Comparison of ENCODE assay signal across 7 cellular contexts in genomic region chr10:121886997-121887622, GRCh38. TPM values are rescaled to one million over a fixed set of nuclear protein-coding genes. Genes with fewer than 3 reads are reported as not detected.
DNase-seq lines count a peak whose midpoint lies in the region; ATAC-seq and TF ChIP-seq lines count a peak whose summit lies in the region.

No MANE protein-coding gene starts in this region.

- no peaks in the 10 kb centered on the region for H3K9me3 Mint-ChIP-seq in activated T-helper 17 cell treated with anti-CD3 and anti-CD28 coated beads, Interleukin-2, amount 50 U/mL, for 72 hours
- H3K9me3 Mint-ChIP-seq in osteocyte (ENCODE audit: unreplicated experiment), result no peaks in the 10 kb centered on the region

- no peak overlapping the region for H3K27ac ChIP-seq in foreskin keratinocyte

- TF ChIP-seq CTCF in GM12801 (IDR thresholded peaks at IDR 0.05; ENCODE audit: extremely low read depth, insufficient read length) (peak; percentile 78), foreskin keratinocyte (conservative IDR thresholded peaks at IDR 0.05) (peak; percentile 88), osteocyte (IDR thresholded peaks at IDR 0.05) (peak; percentile 88)

- peaks cover 7% of the 10 kb centered on the region for H3K4me1 Mint-ChIP-seq in activated T-helper 17 cell treated with anti-CD3 and anti-CD28 coated beads, Interleukin-2, amount 50 U/mL, for 72 hours
- H3K4me1 Mint-ChIP-seq in osteocyte (ENCODE audit: unreplicated experiment), result no peaks in the 10 kb centered on the region

- ATAC-seq in HG03064 (IDR thresholded peaks at IDR 0.05; ENCODE audit: low read depth, unreplicated experiment) (peak; percentile 70), foreskin keratinocyte (peak; percentile 85)
- ATAC-seq in activated T-helper 17 cell treated with anti-CD3 and anti-CD28 coated beads, Interleukin-2, amount 50 U/mL, for 72 hours (replicated peaks), result peak; percentile 70

- DNase-seq in OCI-M1 (lab: John Stamatoyannopoulos, UW) (peak; percentile 80), foreskin keratinocyte (peak; percentile 11 to 48), osteocyte (ENCODE audit: extremely low spot score, unreplicated experiment) (no peak)
- DNase-seq in effector CD4-positive, alpha-beta T cell, result no peak

- H3K36me3 Mint-ChIP-seq in activated T-helper 17 cell treated with anti-CD3 and anti-CD28 coated beads, Interleukin-2, amount 50 U/mL, for 72 hours (ENCODE audit: low read depth), result peaks cover 44% of the 10 kb centered on the region
- peaks cover 8% of the 10 kb centered on the region for H3K36me3 Mint-ChIP-seq in osteocyte (ENCODE audit: unreplicated experiment)

- H3K27me3 ChIP-seq in foreskin keratinocyte, result no peaks in the 10 kb centered on the region

- peak overlapping the region; percentile 30 for H3K27ac Mint-ChIP-seq in activated T-helper 17 cell treated with anti-CD3 and anti-CD28 coated beads, Interleukin-2, amount 50 U/mL, for 72 hours
- no peak overlapping the region for H3K27ac Mint-ChIP-seq in osteocyte (ENCODE audit: unreplicated experiment)

- no peaks in the 10 kb centered on the region for H3K27me3 Mint-ChIP-seq in activated T-helper 17 cell treated with anti-CD3 and anti-CD28 coated beads, Interleukin-2, amount 50 U/mL, for 72 hours
- H3K27me3 Mint-ChIP-seq in osteocyte (ENCODE audit: unreplicated experiment), result no peaks in the 10 kb centered on the region

- peaks cover 4% of the 10 kb centered on the region for H3K4me1 ChIP-seq in foreskin keratinocyte

- H3K4me3 Mint-ChIP-seq in activated T-helper 17 cell treated with anti-CD3 and anti-CD28 coated beads, Interleukin-2, amount 50 U/mL, for 72 hours, result no peak overlapping the region
- no peak overlapping the region for H3K4me3 Mint-ChIP-seq in osteocyte (ENCODE audit: unreplicated experiment)

RNA-seq across cellular contexts. Expression of gene ATE1, which starts 40.7 kb away (rescaled TPM):
- total RNA-seq in activated T-helper 17 cell treated with anti-CD3 and anti-CD28 coated beads, Interleukin-2, amount 50 U/mL, for 72 hours, result 10 to 100 TPM; 16.5 to 24.4 TPM
- total RNA-seq in foreskin keratinocyte, result 22.9 and 23.4 TPM in 2 replicates
- 4.1 and 5.2 TPM in 2 replicates for polyA plus RNA-seq in foreskin keratinocyte
- total RNA-seq in osteocyte, result 29.0 and 30.6 TPM in 2 replicates

Comparison
In these comparisons a context has a peak if more than half of its experiments do, and no peak if none do; other contexts are left out.
1. DNase-seq: peak in OCI-M1 (single experiment) and foreskin keratinocyte (2 of 2); none in osteocyte (single experiment) and effector CD4-positive, alpha-beta T cell (single experiment).
2. Peak in every context shown above with its lines, with median percentiles within 50 percentile points of each other: CTCF ChIP-seq and ATAC-seq.